Comparison of ENCODE assay signal across 20 cellular contexts in genomic region chr11:67211656-67212436, GRCh38. TPM values are rescaled to one million over a fixed set of nuclear protein-coding genes. Genes with fewer than 3 reads are reported as not detected.
DNase-seq lines count a peak whose midpoint lies in the region; ATAC-seq, FAIRE-seq and TF ChIP-seq lines count a peak whose summit lies in the region.
"Had no signal": no experiment of that assay in that cellular context is flagged by ENCODE, and none has a peak within 500 bp of the region (broad histone marks: within the 10 kb centered on the region; RNA-seq: fewer than 3 reads in every experiment).

No MANE protein-coding gene starts in this region.

- peak; percentile 81 for FAIRE-seq in GM12892 (lab: Jason Lieb, UNC)

- H3K9ac ChIP-seq in BLaER1 treated with 17β-estradiol and CSF1 and Interleukin-3, amounts not matched to agents 10 nM and 100 nM = peak overlapping the region in 6 of 11 experiments; percentile 33 to 64 (median 60); a peak in 10 of 22 replicates

- no TSS peak for BruUV-seq in A673 (replicated peaks; lab: Mats Ljungman, UMichigan)

- no peaks in the 10 kb centered on the region for H3K9me3 ChIP-seq in BLaER1 treated with 17β-estradiol and CSF1 and Interleukin-3, amounts not matched to agents 10 nM and 100 nM (replicated peaks in 1 of 11)
- H3K9me3 ChIP-seq in A673 (ENCODE audit: low read depth, low read length, poor library complexity, severe bottlenecking) = no peaks in the 10 kb centered on the region
- H3K9me3 ChIP-seq: breast epithelium, mucosa of descending colon, ovary, thyroid gland had no signal

- TF ChIP-seq POLR2A in GM12892 (IDR thresholded peaks at IDR 0.05; ENCODE audit: low read depth, low read length) (no peak), erythroblast (IDR thresholded peaks at IDR 0.05; ENCODE audit: low read length) (no peak)

- DNase-seq in GM12892 (ENCODE audit: insufficient read length) (no peak), SIG-M5 treated with dmso at 0.1 percent for 504 hours (lab: John Stamatoyannopoulos, UW; ENCODE audit: unreplicated experiment) (peak; percentile 83), erythroblast (lab: John Stamatoyannopoulos, UW) (peak; percentile 74 to 88), dedifferentiated amniotic fluid mesenchymal stem cell (ENCODE audit: extremely low spot score) (no peak), substantia nigra (lab: John Stamatoyannopoulos, UW) (no peak), A673 (ENCODE audit: low spot score) (no peak)
- DNase-seq: activated naive CD4-positive, alpha-beta T cell treated with anti-CD3 and anti-CD28 coated beads, Interleukin-2, amount 50 U/mL, for 16 hours; effector CD4-positive, alpha-beta T cell; H7; kidney glomerular epithelial cell; mucosa of descending colon; NCI-H2029; NCI-H526; ovary; thyroid gland had no signal

- no peak overlapping the region for H3K4me3 ChIP-seq in BLaER1 treated with 17β-estradiol and CSF1 and Interleukin-3, amounts not matched to agents 10 nM and 100 nM
- H3K4me3 ChIP-seq in A673 (ENCODE audit: low read depth, low read length, poor library complexity, severe bottlenecking) = no peak overlapping the region
- H3K4me3 ChIP-seq: breast epithelium, hepatocyte, mucosa of descending colon, ovary, smooth muscle cell, thyroid gland had no signal

- POLR2A ChIA-PET in A673 (lab: Charles Lee; ENCODE audit: low non-redundant PET) = no interaction called here

- peak overlapping the region in 10 of 11 experiments; percentile 6 to 85 (median 62); a peak in 16 of 22 replicates for H3K27ac ChIP-seq in BLaER1 treated with 17β-estradiol and CSF1 and Interleukin-3, amounts not matched to agents 10 nM and 100 nM
- H3K27ac ChIP-seq in substantia nigra (ENCODE audit: low read depth, low read length, poor library complexity, severe bottlenecking) (no peak overlapping the region), A673 (ENCODE audit: low read depth, low read length, poor library complexity, severe bottlenecking) (no peak overlapping the region)
- H3K27ac ChIP-seq: breast epithelium, hepatocyte, ovary had no signal

- ATAC-seq in HG03520 (IDR thresholded peaks at IDR 0.05; ENCODE audit: unreplicated experiment) = no peak
- ATAC-seq: mucosa of descending colon had no signal

- peak overlapping the region in 10 of 11 experiments; percentile 3 to 84 (median 62); a peak in 20 of 22 replicates for H3K4me2 ChIP-seq in BLaER1 treated with 17β-estradiol and CSF1 and Interleukin-3, amounts not matched to agents 10 nM and 100 nM
- H3K4me2 ChIP-seq: hepatocyte, smooth muscle cell had no signal

- CTCF ChIA-PET in A673 (lab: Charles Lee) = no interaction called here

- H4K20me1 ChIP-seq in BLaER1 treated with 17β-estradiol and CSF1 and Interleukin-3, amounts not matched to agents 10 nM and 100 nM = peaks cover 12 to 91% (median 17%) of the 10 kb centered on the region in 11 experiments; a peak in 18 of 22 replicates

- H3K27me3 ChIP-seq in BLaER1 treated with 17β-estradiol and CSF1 and Interleukin-3, amounts not matched to agents 10 nM and 100 nM = no peaks in the 10 kb centered on the region
- H3K27me3 ChIP-seq in A673 (replicated peaks; ENCODE audit: insufficient read depth, low read depth, low read length, poor library complexity) = no peaks in the 10 kb centered on the region
- H3K27me3 ChIP-seq: breast epithelium, hepatocyte, ovary, thyroid gland had no signal

- intact Hi-C loops in A673 (cut with micrococcal nuclease; ENCODE audit: unreplicated experiment) = no loop called here

- H3K4me1 ChIP-seq in BLaER1 treated with 17β-estradiol and CSF1 and Interleukin-3, amounts not matched to agents 10 nM and 100 nM = peaks cover 18 to 52% (median 34%) of the 10 kb centered on the region in 10 experiments
- H3K4me1 ChIP-seq in A673 (ENCODE audit: insufficient read depth, low read length, poor library complexity, severe bottlenecking) = no peaks in the 10 kb centered on the region
- H3K4me1 ChIP-seq: breast epithelium had no signal

- H3K36me3 ChIP-seq in BLaER1 treated with 17β-estradiol and CSF1 and Interleukin-3, amounts not matched to agents 10 nM and 100 nM = peaks cover 68 to 97% (median 83%) of the 10 kb centered on the region in 11 experiments
- peaks cover 48% of the 10 kb centered on the region for H3K36me3 ChIP-seq in A673 (ENCODE audit: insufficient read depth, low read length, poor library complexity, severe bottlenecking)
- H3K36me3 ChIP-seq: ovary had no signal

- TF ChIP-seq CTCF in A673 (conservative IDR thresholded peaks at IDR 0.05; ENCODE audit: low read depth, low read length) = no peak

RNA-seq across cellular contexts. Expression of gene GRK2, which starts 54.4 kb away (rescaled TPM):
- 131 TPM for polyA plus RNA-seq in GM12892 (2012; ENCODE audit: missing spikeins)
- total RNA-seq in A673 (2021) = 88.6 and 92.6 TPM in 2 replicates

Comparison
In these comparisons a context has a peak if more than half of its experiments do, and no peak if none do; other contexts are left out.
1. H3K27ac ChIP-seq: peak in BLaER1 treated with 17β-estradiol and CSF1 and Interleukin-3, amounts not matched to agents 10 nM and 100 nM (10 of 11); none in substantia nigra (single experiment) and A673 (single experiment).
2. DNase-seq: peak in SIG-M5 treated with dmso at 0.1 percent for 504 hours (single experiment) and erythroblast (2 of 2); none in GM12892 (single experiment), dedifferentiated amniotic fluid mesenchymal stem cell (single experiment), substantia nigra (0 of 49) and A673 (single experiment).